ENCODE assay signal across 13 cellular contexts in the genomic region with DNA sequence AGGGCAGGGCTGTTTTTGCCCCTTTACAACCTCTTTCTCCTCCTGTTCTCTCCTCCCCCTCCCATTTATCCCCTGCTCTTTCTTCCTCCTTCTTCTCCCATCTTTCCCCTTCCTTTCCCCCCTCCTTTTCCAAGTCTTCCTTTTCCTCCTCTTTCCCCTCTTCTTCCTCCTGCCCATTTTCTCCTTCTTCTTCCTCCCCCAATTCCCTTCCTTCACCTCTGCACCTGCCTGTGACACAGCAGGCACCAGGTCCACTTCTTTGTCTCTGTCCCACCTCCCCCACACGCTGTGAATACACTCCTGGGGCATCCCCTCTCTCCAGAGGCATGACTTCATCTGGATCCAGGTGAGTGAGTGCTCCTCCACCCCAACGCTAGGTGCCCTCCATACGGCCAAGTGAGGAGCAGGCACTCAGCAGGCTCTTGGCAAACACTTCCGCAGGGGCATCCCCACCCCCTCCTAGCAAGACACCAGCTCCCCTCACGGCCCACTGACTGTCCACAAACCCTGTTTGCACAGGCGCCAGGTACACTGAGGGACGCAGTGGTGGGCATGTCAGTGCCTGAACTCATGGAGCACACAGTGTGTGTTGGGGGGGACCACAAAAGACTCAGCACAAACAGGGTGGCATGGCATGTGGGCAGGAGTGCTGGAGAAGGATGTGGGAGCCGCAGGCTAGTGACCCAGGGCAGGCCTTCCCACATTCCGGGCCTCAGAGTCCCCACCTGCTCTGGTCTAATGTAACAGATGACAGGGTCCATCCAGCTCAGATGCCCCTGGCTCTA. TPM values are rescaled to one million over a fixed set of nuclear protein-coding genes. Genes with fewer than 3 reads are reported as not detected.
DNase-seq lines count a peak whose midpoint lies in the region; ATAC-seq and TF ChIP-seq lines count a peak whose summit lies in the region.
"Had no signal": no experiment of that assay in that cellular context is flagged by ENCODE, and none has a peak within 500 bp of the region (broad histone marks: within the 10 kb centered on the region; RNA-seq: fewer than 3 reads in every experiment).

No MANE protein-coding gene starts in this region.

- no peaks in the 10 kb centered on the region for H3K9me3 Mint-ChIP-seq in activated naive CD8-positive, alpha-beta T cell treated with anti-CD3 and anti-CD28 coated beads, Interleukin-2, amount 10 ng/mL, durations not matched to agents 7 days and 5 days
- H3K9me3 Mint-ChIP-seq in mesothelial cell of epicardium: no peaks in the 10 kb centered on the region

- no peaks in the 10 kb centered on the region for H3K9me2 ChIP-seq in MM.1S (replicated peaks; ENCODE audit: insufficient read depth, low read length)

- no peaks in the 10 kb centered on the region for H4K20me1 ChIP-seq in MM.1S (ENCODE audit: insufficient read depth, low read length)

- CTCF ChIA-PET in HEK293 (lab: Yijun Ruan, JAX): interaction anchor here (2.0 to 2.1 kb wide), 3 partner anchors 21 to 72 kb away, joined by 8 to 14 read pairs (median 12); no protein-coding TSS in a partner anchor

- H3K4me2 ChIP-seq in MM.1S (ENCODE audit: low read depth, low read length): no peak overlapping the region

- H3K36me3 ChIP-seq in HEK293 (ENCODE audit: control insufficient read depth in 2 of 2, insufficient read depth in 1 of 2, low read length in 2 of 2): peaks cover 0 to 7% of the 10 kb centered on the region in 2 experiments; a peak in 1 of 3 replicates
- no peaks in the 10 kb centered on the region for H3K36me3 ChIP-seq in MM.1S (replicated peaks; ENCODE audit: insufficient read depth, low read length)

- DNase-seq in activated naive CD8-positive, alpha-beta T cell treated with anti-CD3 and anti-CD28 coated beads, Interleukin-2, amount 10 ng/mL, durations not matched to agents 7 days and 5 days: no peak
- DNase-seq in mesothelial cell of epicardium (ENCODE audit: low spot score in 2 of 2, unreplicated experiment in 2 of 2): no peak
- DNase-seq in AG08395 (ENCODE audit: low spot score): no peak
- DNase-seq in MM.1S: no peak
- DNase-seq in NCI-H82 treated with DMSO at 0.1 percent for 48 hours (lab: John Stamatoyannopoulos, UW; ENCODE audit: unreplicated experiment): no peak
- no peak for DNase-seq in NCI-H2196 treated with DMSO at 0.1 percent for 48 hours (lab: John Stamatoyannopoulos, UW; ENCODE audit: unreplicated experiment)
- DNase-seq: effector CD4-positive, alpha-beta T cell; NCI-H2029 had no signal

- peak overlapping the region; percentile 86 for H3K4me3 Mint-ChIP-seq in activated naive CD8-positive, alpha-beta T cell treated with anti-CD3 and anti-CD28 coated beads, Interleukin-2, amount 10 ng/mL, durations not matched to agents 7 days and 5 days
- peak overlapping the region; percentile 79 for H3K4me3 Mint-ChIP-seq in mesothelial cell of epicardium

- no peak overlapping the region for H3K9ac ChIP-seq in MM.1S (ENCODE audit: low read length)

- no peaks in the 10 kb centered on the region for H3K9me3 ChIP-seq in HEK293 (ENCODE audit: control insufficient read depth, insufficient read depth, low read depth, low read length)
- H3K9me3 ChIP-seq in MM.1S (replicated peaks; ENCODE audit: insufficient read depth, low read length): no peaks in the 10 kb centered on the region

- no peak overlapping the region for H2AFZ ChIP-seq in MM.1S (ENCODE audit: low read length)

- no peak for ATAC-seq in activated naive CD8-positive, alpha-beta T cell treated with anti-CD3 and anti-CD28 coated beads, Interleukin-2, amount 10 ng/mL, durations not matched to agents 7 days and 5 days (ENCODE audit: low read depth)
- ATAC-seq: SK-N-SH treated with all-trans-retinoic acid at 6 μM for 48 hours had no signal

- H3K4me1 ChIP-seq in HEK293 (ENCODE audit: control insufficient read depth, insufficient read depth, low read length) (peaks cover 9% of the 10 kb centered on the region; the same call in 1 of the 2 replicates), MM.1S (ENCODE audit: low read length) (peaks cover 7% of the 10 kb centered on the region)

- H3K27me3 Mint-ChIP-seq in activated naive CD8-positive, alpha-beta T cell treated with anti-CD3 and anti-CD28 coated beads, Interleukin-2, amount 10 ng/mL, durations not matched to agents 7 days and 5 days: peaks cover 25% of the 10 kb centered on the region
- H3K27me3 Mint-ChIP-seq in mesothelial cell of epicardium (ENCODE audit: low read depth): no peaks in the 10 kb centered on the region

- POLR2A ChIA-PET in HEK293 (lab: Yijun Ruan, JAX): interaction anchor here (0.9 to 3.8 kb wide), 2 partner anchors 29 to 99 kb away, joined by 3 to 17 read pairs; no protein-coding TSS in a partner anchor
- POLR2A ChIA-PET in activated naive CD8-positive, alpha-beta T cell treated with anti-CD3 and anti-CD28 coated beads, Interleukin-2, amount 10 ng/mL, durations not matched to agents 7 days and 5 days (lab: Charles Lee): no interaction called here

- H3K27ac ChIP-seq in C4-2B (peak overlapping the region; percentile 89; the same call in 1 of the 2 replicates), HEK293 (ENCODE audit: extremely low read depth, low read depth, low read length) (no peak overlapping the region), MM.1S (ENCODE audit: low read length) (no peak overlapping the region)
- H3K27ac ChIP-seq: HL-60 had no signal

- H3K4me3 ChIP-seq in HEK293 (ENCODE audit: low read depth, low read length) (no peak overlapping the region), MM.1S (ENCODE audit: low read length) (no peak overlapping the region)

- peaks cover 14% of the 10 kb centered on the region; the same call in 1 of the 2 replicates for H3F3A ChIP-seq in MM.1S (ENCODE audit: insufficient read depth, low read length)

- H3K27me3 ChIP-seq in MM.1S (replicated peaks; ENCODE audit: insufficient read depth, low read length): no peaks in the 10 kb centered on the region

- H3K4me1 Mint-ChIP-seq in activated naive CD8-positive, alpha-beta T cell treated with anti-CD3 and anti-CD28 coated beads, Interleukin-2, amount 10 ng/mL, durations not matched to agents 7 days and 5 days: peaks cover 5% of the 10 kb centered on the region
- H3K4me1 Mint-ChIP-seq in mesothelial cell of epicardium: peaks cover 21% of the 10 kb centered on the region

- TF ChIP-seq CTCF in C4-2B (conservative IDR thresholded peaks at IDR 0.05): no peak
- no peak for TF ChIP-seq CTCF in HEK293 (tag by site-specific recombination; IDR thresholded peaks at IDR 0.05)
- TF ChIP-seq CTCF in mesothelial cell of epicardium (IDR thresholded peaks at IDR 0.05; ENCODE audit: unreplicated experiment): no peak
- TF ChIP-seq CTCF in MM.1S (IDR thresholded peaks at IDR 0.05; ENCODE audit: low read length): no peak

- no peaks in the 10 kb centered on the region for H3K36me3 Mint-ChIP-seq in activated naive CD8-positive, alpha-beta T cell treated with anti-CD3 and anti-CD28 coated beads, Interleukin-2, amount 10 ng/mL, durations not matched to agents 7 days and 5 days
- no peaks in the 10 kb centered on the region for H3K36me3 Mint-ChIP-seq in mesothelial cell of epicardium

- H3K79me2 ChIP-seq in MM.1S (ENCODE audit: low read length): peaks cover 12% of the 10 kb centered on the region; the same call in 1 of the 2 replicates

- H3K27ac Mint-ChIP-seq in activated naive CD8-positive, alpha-beta T cell treated with anti-CD3 and anti-CD28 coated beads, Interleukin-2, amount 10 ng/mL, durations not matched to agents 7 days and 5 days: no peak overlapping the region
- H3K27ac Mint-ChIP-seq in mesothelial cell of epicardium: peak overlapping the region; percentile 77

TF ChIP-seq in HEK293, 187 proteins besides CTCF, POLR2A, EP300 and RAD21 (continues in another document):
- TF ChIP-seq, protein P1, sequence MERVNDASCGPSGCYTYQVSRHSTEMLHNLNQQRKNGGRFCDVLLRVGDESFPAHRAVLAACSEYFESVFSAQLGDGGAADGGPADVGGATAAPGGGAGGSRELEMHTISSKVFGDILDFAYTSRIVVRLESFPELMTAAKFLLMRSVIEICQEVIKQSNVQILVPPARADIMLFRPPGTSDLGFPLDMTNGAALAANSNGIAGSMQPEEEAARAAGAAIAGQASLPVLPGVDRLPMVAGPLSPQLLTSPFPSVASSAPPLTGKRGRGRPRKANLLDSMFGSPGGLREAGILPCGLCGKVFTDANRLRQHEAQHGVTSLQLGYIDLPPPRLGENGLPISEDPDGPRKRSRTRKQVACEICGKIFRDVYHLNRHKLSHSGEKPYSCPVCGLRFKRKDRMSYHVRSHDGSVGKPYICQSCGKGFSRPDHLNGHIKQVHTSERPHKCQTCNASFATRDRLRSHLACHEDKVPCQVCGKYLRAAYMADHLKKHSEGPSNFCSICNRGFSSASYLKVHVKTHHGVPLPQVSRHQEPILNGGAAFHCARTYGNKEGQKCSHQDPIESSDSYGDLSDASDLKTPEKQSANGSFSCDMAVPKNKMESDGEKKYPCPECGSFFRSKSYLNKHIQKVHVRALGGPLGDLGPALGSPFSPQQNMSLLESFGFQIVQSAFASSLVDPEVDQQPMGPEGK (tag by site-specific recombination; IDR thresholded peaks at IDR 0.05): 0 out of 2 replicates have a peak, but pooled peaks have one; percentile 34
- TF ChIP-seq, protein P2, sequence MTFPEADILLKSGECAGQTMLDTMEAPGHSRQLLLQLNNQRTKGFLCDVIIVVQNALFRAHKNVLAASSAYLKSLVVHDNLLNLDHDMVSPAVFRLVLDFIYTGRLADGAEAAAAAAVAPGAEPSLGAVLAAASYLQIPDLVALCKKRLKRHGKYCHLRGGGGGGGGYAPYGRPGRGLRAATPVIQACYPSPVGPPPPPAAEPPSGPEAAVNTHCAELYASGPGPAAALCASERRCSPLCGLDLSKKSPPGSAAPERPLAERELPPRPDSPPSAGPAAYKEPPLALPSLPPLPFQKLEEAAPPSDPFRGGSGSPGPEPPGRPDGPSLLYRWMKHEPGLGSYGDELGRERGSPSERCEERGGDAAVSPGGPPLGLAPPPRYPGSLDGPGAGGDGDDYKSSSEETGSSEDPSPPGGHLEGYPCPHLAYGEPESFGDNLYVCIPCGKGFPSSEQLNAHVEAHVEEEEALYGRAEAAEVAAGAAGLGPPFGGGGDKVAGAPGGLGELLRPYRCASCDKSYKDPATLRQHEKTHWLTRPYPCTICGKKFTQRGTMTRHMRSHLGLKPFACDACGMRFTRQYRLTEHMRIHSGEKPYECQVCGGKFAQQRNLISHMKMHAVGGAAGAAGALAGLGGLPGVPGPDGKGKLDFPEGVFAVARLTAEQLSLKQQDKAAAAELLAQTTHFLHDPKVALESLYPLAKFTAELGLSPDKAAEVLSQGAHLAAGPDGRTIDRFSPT (tag by site-specific recombination; IDR thresholded peaks at IDR 0.05): peak; percentile 50; the same call in 1 of the 2 replicates
- TF ChIP-seq ZBTB17 (tag by site-specific recombination; IDR thresholded peaks at IDR 0.05) (no peak), ZNF132 (tag by site-specific recombination; IDR thresholded peaks at IDR 0.05; ENCODE audit: borderline replicate concordance) (no peak), ZNF843 (tag by site-specific recombination; IDR thresholded peaks at IDR 0.05) (no peak)

RNA-seq across cellular contexts. Expression of a gene that starts 10.7 kb away (rescaled TPM):
- not detected for total RNA-seq in activated naive CD8-positive, alpha-beta T cell treated with anti-CD3 and anti-CD28 coated beads, Interleukin-2, amount 10 ng/mL, durations not matched to agents 7 days and 5 days
- total RNA-seq in mesothelial cell of epicardium: 0.29 to 0.64 TPM (median 0.58 TPM) in 3 replicates
- total RNA-seq: pulmonary artery endothelial cell had no signal
